In the genomic region with DNA sequence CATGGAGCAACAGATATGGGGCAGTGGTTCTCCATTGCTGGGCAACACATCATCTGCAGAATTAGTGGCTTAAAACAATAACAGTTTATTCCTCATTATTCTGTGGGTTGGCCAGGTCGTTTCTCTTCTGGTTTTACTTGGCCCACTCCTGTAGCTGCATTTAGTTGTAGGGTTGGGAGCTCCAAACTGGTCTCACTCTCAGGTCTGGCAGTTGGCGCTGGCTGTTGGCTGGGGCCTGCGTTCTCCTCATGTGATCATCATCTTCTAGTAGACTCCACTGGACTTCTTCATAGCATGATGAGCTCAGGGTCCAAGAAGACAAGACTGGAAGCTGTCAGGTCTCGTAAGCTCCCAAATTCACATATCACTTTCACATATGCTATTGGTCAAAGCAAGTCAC, we compare ENCODE assay signal across 25 cellular contexts.
A peak's percentile ranks its signal among the peaks of the same experiment; 100 is the strongest.
DNase-seq lines count a peak whose midpoint lies in the region; ATAC-seq, FAIRE-seq and TF ChIP-seq lines count a peak whose summit lies in the region.
"Had no signal": no experiment of that assay in that cellular context is flagged by ENCODE, and none has a peak within 500 bp of the region (broad histone marks: within the 10 kb centered on the region; RNA-seq: fewer than 3 reads in every experiment).

No MANE protein-coding gene starts in this region.

- no peaks in the 10 kb centered on the region for H3K79me2 ChIP-seq in MM.1S (ENCODE audit: low read length)
- H3K79me2 ChIP-seq in GM12878 (ENCODE audit: control insufficient read depth, insufficient read depth, low read length), result peaks cover 13% of the 10 kb centered on the region

- H3K9me3 ChIP-seq in MM.1S (replicated peaks; ENCODE audit: insufficient read depth, low read length) (no peaks in the 10 kb centered on the region), GM12878 (replicated peaks; ENCODE audit: control insufficient read depth, insufficient read depth, low read length) (peaks cover 6% of the 10 kb centered on the region; the same call in 2 of the 3 replicates), aorta (ENCODE audit: control insufficient read depth, low read length) (no peaks in the 10 kb centered on the region)
- H3K9me3 ChIP-seq: BE2C had no signal

- CTCF ChIA-PET in GM12878 (lab: Yijun Ruan, JAX), result interaction anchor here (0.8 to 8.1 kb wide), 16 partner anchors 9 to 353 kb away, joined by 3 to 58 read pairs (median 6); a partner anchor contains a TSS

- no peak for TF ChIP-seq POLR2A in GM12878 (IDR thresholded peaks at IDR 0.05; ENCODE audit: low read depth, low read length)

- in situ Hi-C loops in GM12878 (cut with MboI), result no loop called here

- H3K9me2 ChIP-seq in MM.1S (replicated peaks; ENCODE audit: insufficient read depth, low read length), result no peaks in the 10 kb centered on the region

- no peak for TF ChIP-seq EP300 in GM12878 (IDR thresholded peaks at IDR 0.05; ENCODE audit: borderline replicate concordance in 1 of 2, control insufficient read depth in 1 of 2, low read depth in 2 of 2, low read length in 2 of 2)

- SMC1A ChIA-PET in GM12878 (lab: Charles Lee; ENCODE audit: uncharacterized antibody, unreplicated experiment), result interaction anchor here (1.0 to 9.1 kb wide), 16 partner anchors 9 to 132 kb away, joined by 3 to 97 read pairs (median 6); a partner anchor contains a TSS

- 52% methylated on average over 4 of the region's 4 CpGs for WGBS in GM12878 (ENCODE audit: insufficient coverage, insufficient replicate concordance, low lambda C conversion rate, missing lambda C conversion rate)
- 55 to 59% methylated on average over 4 of the region's 4 CpGs for WGBS in aorta, 2 donors

- H3K36me3 ChIP-seq in MM.1S (replicated peaks; ENCODE audit: insufficient read depth, low read length) (no peaks in the 10 kb centered on the region), GM12878 (ENCODE audit: control insufficient read depth in 2 of 2, insufficient read depth in 2 of 2, low read length in 1 of 2) (no peaks in the 10 kb centered on the region; a peak in 1 of 4 replicates), aorta (ENCODE audit: control insufficient read depth in 1 of 2, insufficient read depth in 2 of 2, low read length in 1 of 2) (no peaks in the 10 kb centered on the region)
- H3K36me3 ChIP-seq: BE2C, BLaER1 had no signal

- no TSS peak for BruUV-seq in GM12878 (replicated peaks; lab: Mats Ljungman, UMichigan)

- H3K27ac ChIP-seq in MM.1S (ENCODE audit: low read length), result no peak overlapping the region
- peak overlapping the region; percentile 50 for H3K27ac ChIP-seq in GM12878 (ENCODE audit: control insufficient read depth, insufficient read depth)
- H3K27ac ChIP-seq in aorta (ENCODE audit: low read depth in 1 of 2, low read length in 2 of 2), result no peak overlapping the region
- H3K27ac ChIP-seq: BLaER1 had no signal

- TF ChIP-seq CTCF in MM.1S (IDR thresholded peaks at IDR 0.05; ENCODE audit: low read length), result no peak
- no peak for TF ChIP-seq CTCF in GM12878 (IDR thresholded peaks at IDR 0.05 in 2 of 3, conservative IDR thresholded peaks at IDR 0.05 in 1 of 3; ENCODE audit: control insufficient read depth in 2 of 3, extremely low read depth in 1 of 3, insufficient read depth in 1 of 3, low read depth in 3 of 3, low read length in 3 of 3)

- H3K4me2 ChIP-seq in MM.1S (ENCODE audit: low read depth, low read length), result 0 out of 2 replicates have a peak overlapping the region, but pooled peaks have one; percentile 28
- peak overlapping the region; percentile 10 for H3K4me2 ChIP-seq in GM12878 (ENCODE audit: control insufficient read depth, insufficient read depth)
- H3K4me2 ChIP-seq: BLaER1 had no signal

- ATAC-seq in GM12878, result no peak
- ATAC-seq in aorta (ENCODE audit: low FRiP score), result no peak
- no peak for ATAC-seq in GM19395 (IDR thresholded peaks at IDR 0.05; ENCODE audit: unreplicated experiment)

- H3K27me3 ChIP-seq in MM.1S (replicated peaks; ENCODE audit: insufficient read depth, low read length), result no peaks in the 10 kb centered on the region
- H3K27me3 ChIP-seq in GM12878 (replicated peaks in 1 of 2; ENCODE audit: control insufficient read depth in 2 of 2, insufficient read depth in 2 of 2, low read length in 1 of 2), result no peaks in the 10 kb centered on the region
- H3K27me3 ChIP-seq in aorta (ENCODE audit: control insufficient read depth in 1 of 2, insufficient read depth in 2 of 2, low read length in 1 of 2), result no peaks in the 10 kb centered on the region
- H3K27me3 ChIP-seq: BLaER1 had no signal

- H3K4me3 ChIP-seq in MM.1S (ENCODE audit: low read length), result no peak overlapping the region
- H3K4me3 ChIP-seq in GM12878, result no peak overlapping the region
- H3K4me3 ChIP-seq in aorta (ENCODE audit: low read length in 2 of 2), result no peak overlapping the region
- H3K4me3 ChIP-seq: BLaER1 had no signal

- RAD21 ChIA-PET in GM12878 (lab: Charles Lee; ENCODE audit: unreplicated experiment), result interaction anchor here (0.7 to 5.3 kb wide), 11 partner anchors 9 to 339 kb away, joined by 3 to 67 read pairs (median 4); a partner anchor contains a TSS

- H3K4me1 ChIP-seq in MM.1S (ENCODE audit: low read length) (peaks cover 21% of the 10 kb centered on the region), GM12878 (ENCODE audit: control insufficient read depth, insufficient read depth, low read length) (peaks cover 29% of the 10 kb centered on the region), aorta (ENCODE audit: control insufficient read depth in 1 of 2, insufficient read depth in 2 of 2, low read length in 2 of 2) (no peaks in the 10 kb centered on the region)
- H3K4me1 ChIP-seq: BE2C, BLaER1 had no signal

- H4K20me1 ChIP-seq in MM.1S (ENCODE audit: insufficient read depth, low read length) (no peaks in the 10 kb centered on the region), GM12878 (ENCODE audit: control insufficient read depth, insufficient read depth) (no peaks in the 10 kb centered on the region)
- H4K20me1 ChIP-seq: BLaER1 had no signal

- intact Hi-C loops in GM12878 (cut with micrococcal nuclease; ENCODE audit: unreplicated experiment) (loop anchor here (1.0 to 2.0 kb wide), 4 partner anchors 17 to 92 kb away; a partner anchor contains a TSS), aorta (cut with DNase I) (no loop called here)

- no peaks in the 10 kb centered on the region for H3F3A ChIP-seq in MM.1S (ENCODE audit: insufficient read depth, low read length)

- no peak for DNase-seq in GM18507 (ENCODE audit: extremely low spot score, insufficient read length, low read depth)
- DNase-seq in GM19239 (ENCODE audit: insufficient read length, low spot score), result no peak
- DNase-seq in MM.1S, result no peak
- no peak for DNase-seq in GM12878 (ENCODE audit: low read depth, low spot score)
- no peak for DNase-seq in stimulated activated CD4-positive, alpha-beta T cell treated with anti-CD3 and anti-CD28 coated beads, Interleukin-12 subunit alpha, Interleukin-12 subunit beta, amount 100 ng/mL, for 4 hours
- no peak for DNase-seq in aorta
- no peak for DNase-seq in NCI-H146 (lab: John Stamatoyannopoulos, UW)
- DNase-seq: 8988T; BE2C; C1 segment of cervical spinal cord; CD4-positive, alpha-beta memory T cell; CD4-positive, CD25-positive, alpha-beta regulatory T cell; CD8-positive, alpha-beta memory T cell; COR-L47; DMS 273 treated with DMSO at 0.1 percent for 48 hours; DMS153; DMS53; DMS79; DND-41; EL; GDM1 had no signal

- no peak for TF ChIP-seq RAD21 in GM12878 (IDR thresholded peaks at IDR 0.05; ENCODE audit: insufficient read depth, low read depth, low read length)

- POLR2A ChIA-PET in GM12878 (lab: Charles Lee), result interaction anchor here (0.6 to 2.8 kb wide), 6 partner anchors 9 to 91 kb away, joined by 3 to 11 read pairs (median 4); no protein-coding TSS in a partner anchor

- FAIRE-seq in GM18507 (lab: Jason Lieb, UNC), result peak; percentile 47
- FAIRE-seq in GM19239 (lab: Jason Lieb, UNC), result peak; percentile 26
- FAIRE-seq in GM12878 (lab: Jason Lieb, UNC), result no peak
- FAIRE-seq: A204.1, GM12891 had no signal

- H3K9ac ChIP-seq in MM.1S (ENCODE audit: low read length) (no peak overlapping the region), GM12878 (ENCODE audit: control insufficient read depth, insufficient read depth, low read length) (no peak overlapping the region)
- H3K9ac ChIP-seq: BLaER1 had no signal

- H2AFZ ChIP-seq in MM.1S (ENCODE audit: low read length) (no peak overlapping the region), GM12878 (ENCODE audit: control insufficient read depth, low read depth, low read length) (no peak overlapping the region)

TF ChIP-seq in GM12878, 131 proteins besides CTCF, POLR2A, EP300 and RAD21:
- TF ChIP-seq SREBF1 (IDR thresholded peaks at IDR 0.05; ENCODE audit: low read length) (no peak), KDM1A (IDR thresholded peaks at IDR 0.05; ENCODE audit: borderline replicate concordance) (no peak), ETV6 (conservative IDR thresholded peaks at IDR 0.05 in 1 of 2, IDR thresholded peaks at IDR 0.05 in 1 of 2; ENCODE audit: borderline replicate concordance in 1 of 2, low read depth in 1 of 2) (no peak), ZBED1 (IDR thresholded peaks at IDR 0.05; ENCODE audit: borderline replicate concordance) (no peak), PAX8 (IDR thresholded peaks at IDR 0.05) (no peak), RELA (IDR thresholded peaks at IDR 0.05; ENCODE audit: borderline replicate concordance, partially characterized antibody) (no peak), ESRRA (IDR thresholded peaks at IDR 0.05; ENCODE audit: low read length) (no peak), SMC3 (IDR thresholded peaks at IDR 0.05; ENCODE audit: borderline replicate concordance, low read length) (no peak), GATAD2B (conservative IDR thresholded peaks at IDR 0.05; ENCODE audit: low read depth) (no peak), CBX5 (IDR thresholded peaks at IDR 0.05; ENCODE audit: low read depth) (no peak), POU2F2 (IDR thresholded peaks at IDR 0.05; ENCODE audit: borderline replicate concordance, low read depth, low read length) (no peak), NRF1 (conservative IDR thresholded peaks at IDR 0.05; ENCODE audit: low read depth, low read length) (no peak)
TF ChIP-seq in GM12878: peak in this region for 0.
